In the genomic region with DNA sequence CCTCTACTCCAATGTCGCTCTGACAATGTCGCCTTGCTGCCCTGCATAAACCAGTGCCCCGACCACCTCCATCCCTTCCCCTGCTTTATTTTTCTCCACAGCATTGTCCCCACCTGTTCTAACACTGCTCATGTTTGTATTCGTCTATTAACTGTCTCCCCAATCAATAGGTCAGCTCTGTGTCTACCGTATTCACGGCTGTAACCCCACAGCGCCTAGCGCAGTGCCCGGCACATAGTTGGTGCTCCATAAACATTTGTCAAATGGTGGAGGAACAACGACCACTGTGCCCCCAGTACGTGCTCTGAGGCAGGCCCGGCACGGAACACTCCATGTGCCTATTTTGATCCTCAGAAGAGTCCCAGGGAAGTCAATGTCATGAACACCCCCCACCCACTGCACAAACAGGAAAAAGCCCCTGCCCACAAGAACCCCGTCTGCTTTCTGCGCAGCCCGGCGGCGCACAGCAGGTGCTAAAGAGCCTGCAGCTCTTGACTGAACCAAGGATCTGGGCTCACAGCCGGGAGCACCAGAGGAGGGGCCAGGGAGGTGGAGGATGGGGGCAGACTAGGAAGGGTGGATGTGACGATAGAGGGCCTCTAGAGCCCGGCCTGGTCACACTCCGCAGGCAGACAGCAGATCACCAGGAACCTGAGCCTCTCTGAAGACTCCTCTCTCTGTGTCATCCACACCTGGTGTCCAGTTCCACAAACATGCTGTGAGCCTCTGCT, we compare ENCODE assay signal across 15 cellular contexts. TPM values are rescaled to one million over a fixed set of nuclear protein-coding genes. Genes with fewer than 3 reads are reported as not detected.
DNase-seq lines count a peak whose midpoint lies in the region; ATAC-seq and TF ChIP-seq lines count a peak whose summit lies in the region.
"Had no signal": no experiment of that assay in that cellular context is flagged by ENCODE, and none has a peak within 500 bp of the region (broad histone marks: within the 10 kb centered on the region; RNA-seq: fewer than 3 reads in every experiment).

No MANE protein-coding gene starts in this region.

- H3K4me3 ChIP-seq in endodermal cell (ENCODE audit: low read length): no peak overlapping the region
- H3K4me3 ChIP-seq: uterus had no signal

- no peaks in the 10 kb centered on the region for H3K4me1 ChIP-seq in endodermal cell (ENCODE audit: control insufficient read depth, insufficient read depth, low read length)
- H3K4me1 ChIP-seq: uterus had no signal

- H3K4me3 Mint-ChIP-seq in endodermal cell (no peak overlapping the region), progenitor cell of endocrine pancreas (ENCODE audit: low read depth) (no peak overlapping the region)
- H3K4me3 Mint-ChIP-seq: CD8-positive, alpha-beta memory T cell; IgD-negative memory B cell had no signal

- no peaks in the 10 kb centered on the region for H3K27me3 ChIP-seq in endodermal cell (ENCODE audit: control insufficient read depth, insufficient read depth, low read length, poor library complexity, severe bottlenecking)
- H3K27me3 ChIP-seq: uterus had no signal

- no peaks in the 10 kb centered on the region for H3K27me3 Mint-ChIP-seq in endodermal cell (ENCODE audit: insufficient read depth)
- H3K27me3 Mint-ChIP-seq in progenitor cell of endocrine pancreas: no peaks in the 10 kb centered on the region

- TF ChIP-seq CTCF in endodermal cell (conservative IDR thresholded peaks at IDR 0.05): no peak
- no peak for TF ChIP-seq CTCF in progenitor cell of endocrine pancreas (IDR thresholded peaks at IDR 0.05; ENCODE audit: unreplicated experiment)

- H3K9ac ChIP-seq in endodermal cell (ENCODE audit: extremely low read depth, low read length, poor library complexity, severe bottlenecking): no peak overlapping the region

- no peaks in the 10 kb centered on the region for H3K9me3 Mint-ChIP-seq in endodermal cell
- H3K9me3 Mint-ChIP-seq in progenitor cell of endocrine pancreas (ENCODE audit: low read depth): no peaks in the 10 kb centered on the region
- H3K9me3 Mint-ChIP-seq: CD8-positive, alpha-beta memory T cell; IgD-negative memory B cell had no signal

- ATAC-seq in GM18519 (IDR thresholded peaks at IDR 0.05; ENCODE audit: low FRiP score, unreplicated experiment) (no peak), GM21529 (IDR thresholded peaks at IDR 0.05; ENCODE audit: unreplicated experiment) (no peak)
- ATAC-seq: sciatic nerve had no signal

- no peak overlapping the region for H3K27ac ChIP-seq in endodermal cell (ENCODE audit: low read depth, low read length)
- H3K27ac ChIP-seq: epithelial cell of prostate, uterus had no signal

- WGBS in endodermal cell (ENCODE audit: insufficient coverage in 1 of 2, insufficient read length in 1 of 2), 2 experiments: 76 to 81% methylated on average over 12 to 22 of the region's 22 CpGs

- DNase-seq in ELF-1 (ENCODE audit: low read depth, low spot score) (peak; percentile 62), NCI-H2196 (lab: John Stamatoyannopoulos, UW; ENCODE audit: unreplicated experiment) (peak; percentile 46), endodermal cell (peak; percentile 81), progenitor cell of endocrine pancreas (ENCODE audit: low spot score, unreplicated experiment) (no peak), SW480 (ENCODE audit: low spot score) (no peak)
- DNase-seq: CD8-positive, alpha-beta memory T cell; central memory CD4-positive, alpha-beta T cell; NCI-H1105; stimulated activated CD4-positive, alpha-beta T cell treated with anti-CD3 and anti-CD28 coated beads, Interleukin-4, amount 100 ng/mL, for 1 hour; uterus had no signal

- H3K36me3 ChIP-seq in endodermal cell (ENCODE audit: control insufficient read depth, insufficient read depth, low read length): no peaks in the 10 kb centered on the region
- H3K36me3 ChIP-seq: uterus had no signal

- H3K27ac Mint-ChIP-seq in endodermal cell: no peak overlapping the region
- H3K27ac Mint-ChIP-seq in progenitor cell of endocrine pancreas: peak overlapping the region; percentile 84
- H3K27ac Mint-ChIP-seq: IgD-negative memory B cell had no signal

- no peaks in the 10 kb centered on the region for H3K36me3 Mint-ChIP-seq in endodermal cell (ENCODE audit: low read depth)
- H3K36me3 Mint-ChIP-seq in progenitor cell of endocrine pancreas (ENCODE audit: insufficient read depth): no peaks in the 10 kb centered on the region

- H3K4me1 Mint-ChIP-seq in endodermal cell (peaks cover 5% of the 10 kb centered on the region), progenitor cell of endocrine pancreas (ENCODE audit: low read depth) (peaks cover 23% of the 10 kb centered on the region)

- H3K9me3 ChIP-seq in endodermal cell (ENCODE audit: control insufficient read depth, low read length): no peaks in the 10 kb centered on the region
- H3K9me3 ChIP-seq: uterus had no signal

RNA-seq across cellular contexts. Expression of a gene that starts 1.8 kb away (rescaled TPM):
- total RNA-seq in endodermal cell: not detected
- not detected for polyA plus RNA-seq in endodermal cell (2013, experiment 1 of 2)
- not detected for polyA plus RNA-seq in endodermal cell (2013, experiment 2 of 2)
- not detected in 2 replicates for total RNA-seq in progenitor cell of endocrine pancreas
- total RNA-seq: CD8-positive, alpha-beta memory T cell; sciatic nerve; uterus had no signal
- polyA plus RNA-seq: CD8-positive, alpha-beta memory T cell; IgD-negative memory B cell had no signal

RNA-seq across cellular contexts. Expression of a gene that starts 25.8 kb away (rescaled TPM):
- 1 to 10 TPM; 2.2 to 2.8 TPM for total RNA-seq in endodermal cell
- polyA plus RNA-seq in endodermal cell (2013, experiment 1 of 2): 2.3 TPM
- 2.2 TPM for polyA plus RNA-seq in endodermal cell (2013, experiment 2 of 2)
- total RNA-seq in progenitor cell of endocrine pancreas: 25.8 and 29.8 TPM in 2 replicates
- polyA plus RNA-seq: CD8-positive, alpha-beta memory T cell; IgD-negative memory B cell had no signal

RNA-seq across cellular contexts. Expression of a gene that starts 51.4 kb away (rescaled TPM):
- total RNA-seq in endodermal cell: 1 to 10 TPM; 1.8 to 6.2 TPM
- polyA plus RNA-seq in endodermal cell (2013, experiment 1 of 2): 2.0 TPM
- polyA plus RNA-seq in endodermal cell (2013, experiment 2 of 2): 3.0 TPM
- 2.9 and 3.8 TPM in 2 replicates for total RNA-seq in progenitor cell of endocrine pancreas

RNA-seq across cellular contexts. Expression of a gene that starts 53.4 kb away (rescaled TPM):
- total RNA-seq in endodermal cell: 10 to 100 TPM; 21.2 to 31.6 TPM
- 18.2 TPM for polyA plus RNA-seq in endodermal cell (2013, experiment 1 of 2)
- 17.4 TPM for polyA plus RNA-seq in endodermal cell (2013, experiment 2 of 2)
- 61.2 and 64.3 TPM in 2 replicates for total RNA-seq in progenitor cell of endocrine pancreas
- polyA plus RNA-seq: IgD-negative memory B cell had no signal

Comparison
In these comparisons a context has a peak if more than half of its experiments do, and no peak if none do; other contexts are left out.
1. DNase-seq: peak in ELF-1 (single experiment), NCI-H2196 (single experiment) and endodermal cell (single experiment); none in progenitor cell of endocrine pancreas (single experiment) and SW480 (single experiment).